ENCODE assay signal across 9 cellular contexts in genomic region chr15:68795298-68795848, GRCh38. TPM values are rescaled to one million over a fixed set of nuclear protein-coding genes. Genes with fewer than 3 reads are reported as not detected.
A peak's percentile ranks its signal among the peaks of the same experiment; 100 is the strongest.
DNase-seq lines count a peak whose midpoint lies in the region; ATAC-seq and TF ChIP-seq lines count a peak whose summit lies in the region.
"Had no signal": no experiment of that assay in that cellular context is flagged by ENCODE, and none has a peak within 500 bp of the region (broad histone marks: within the 10 kb centered on the region; RNA-seq: fewer than 3 reads in every experiment).

No MANE protein-coding gene starts in this region.

- H3K27ac Mint-ChIP-seq in mesothelial cell of epicardium, result peak overlapping the region; percentile 90

- H3K9ac ChIP-seq in MM.1S (ENCODE audit: low read length), result peak overlapping the region; percentile 20; the same call in 1 of the 2 replicates

- H3K4me3 Mint-ChIP-seq in mesothelial cell of epicardium, result peak overlapping the region; percentile 31

- H3K27me3 Mint-ChIP-seq in mesothelial cell of epicardium (ENCODE audit: low read depth), result no peaks in the 10 kb centered on the region

- H2AFZ ChIP-seq in ACC112 (ENCODE audit: low read length, unreplicated experiment) (peak overlapping the region; percentile 31), MM.1S (ENCODE audit: low read length) (no peak overlapping the region)

- H4K20me1 ChIP-seq in MM.1S (ENCODE audit: insufficient read depth, low read length), result peaks cover 39% of the 10 kb centered on the region

- H3K9me2 ChIP-seq in MM.1S (replicated peaks; ENCODE audit: insufficient read depth, low read length), result no peaks in the 10 kb centered on the region

- no peaks in the 10 kb centered on the region for H3K27me3 ChIP-seq in ACC112 (ENCODE audit: insufficient read depth, low read length)
- H3K27me3 ChIP-seq in MM.1S (replicated peaks; ENCODE audit: insufficient read depth, low read length), result no peaks in the 10 kb centered on the region

- peak; percentile 49 for ATAC-seq in GM19467 (IDR thresholded peaks at IDR 0.05; ENCODE audit: unreplicated experiment)
- ATAC-seq in GM21360 (IDR thresholded peaks at IDR 0.05; ENCODE audit: unreplicated experiment), result no peak

- no peaks in the 10 kb centered on the region for H3K9me3 ChIP-seq in MM.1S (replicated peaks; ENCODE audit: insufficient read depth, low read length)

- H3K27ac ChIP-seq in ACC112 (ENCODE audit: low read depth, low read length) (peak overlapping the region; percentile 0; the same call in 1 of the 2 replicates), MM.1S (ENCODE audit: low read length) (peak overlapping the region; percentile 69; the same call in 1 of the 2 replicates)
- H3K27ac ChIP-seq: C4-2B had no signal

- H3F3A ChIP-seq in MM.1S (ENCODE audit: insufficient read depth, low read length), result peaks cover 34% of the 10 kb centered on the region

- H3K4me1 ChIP-seq in ACC112 (ENCODE audit: control insufficient read depth, insufficient read depth, low read length, unreplicated experiment) (peaks cover 16% of the 10 kb centered on the region), MM.1S (ENCODE audit: low read length) (peaks cover 68% of the 10 kb centered on the region)

- peaks cover 82% of the 10 kb centered on the region for H3K79me2 ChIP-seq in ACC112 (ENCODE audit: control insufficient read depth, insufficient read depth, low read length, unreplicated experiment)
- H3K79me2 ChIP-seq in MM.1S (ENCODE audit: low read length), result peaks cover 100% of the 10 kb centered on the region

- H3K4me3 ChIP-seq in ACC112 (ENCODE audit: low read depth, low read length), result peak overlapping the region; percentile 34
- no peak overlapping the region for H3K4me3 ChIP-seq in MM.1S (ENCODE audit: low read length)
- H3K4me3 ChIP-seq in epithelial cell of esophagus (ENCODE audit: low read length), result no peak overlapping the region

- H3K4me1 Mint-ChIP-seq in mesothelial cell of epicardium, result peaks cover 69% of the 10 kb centered on the region

- H3K9me3 Mint-ChIP-seq in mesothelial cell of epicardium, result no peaks in the 10 kb centered on the region

- H3K36me3 ChIP-seq in ACC112 (ENCODE audit: insufficient read depth, low read length), result no peaks in the 10 kb centered on the region
- peaks cover 5% of the 10 kb centered on the region; the same call in 1 of the 2 replicates for H3K36me3 ChIP-seq in MM.1S (replicated peaks; ENCODE audit: insufficient read depth, low read length)

- no peaks in the 10 kb centered on the region for H3K36me3 Mint-ChIP-seq in mesothelial cell of epicardium

- peak overlapping the region; percentile 14; the same call in 1 of the 2 replicates for H3K4me2 ChIP-seq in MM.1S (ENCODE audit: low read depth, low read length)

- DNase-seq in MM.1S (peak; percentile 68), activated T-cell treated with anti-CD3 and anti-CD28 coated beads for 48 hours (ENCODE audit: low read depth) (peak; percentile 54), epithelial cell of esophagus (ENCODE audit: low read depth) (peak; percentile 98), mesothelial cell of epicardium (ENCODE audit: low spot score in 2 of 2, unreplicated experiment in 2 of 2) (peak; percentile 44 to 72)
- DNase-seq in stimulated activated CD8-positive, alpha-beta memory T cell treated with anti-CD3 and anti-CD28 coated beads, Interleukin-12 subunit alpha, Interleukin-12 subunit beta, amount 100 ng/mL, for 1 hour (ENCODE audit: low read depth), result peak; percentile 33

- TF ChIP-seq CTCF in MM.1S (IDR thresholded peaks at IDR 0.05; ENCODE audit: low read length), result no peak
- TF ChIP-seq CTCF in epithelial cell of esophagus (IDR thresholded peaks at IDR 0.05; ENCODE audit: insufficient read depth, low read depth, low read length, missing control alignments), result no peak
- no peak for TF ChIP-seq CTCF in mesothelial cell of epicardium (IDR thresholded peaks at IDR 0.05; ENCODE audit: unreplicated experiment)

RNA-seq across cellular contexts. Expression of gene ANP32A, which starts 25.3 kb away (rescaled TPM):
- 179 to 188 TPM (median 183 TPM) in 3 replicates for total RNA-seq in mesothelial cell of epicardium

Comparison
In these comparisons a context has a peak if more than half of its experiments do, and no peak if none do; other contexts are left out.
1. DNase-seq: peak in every context shown above with its lines; median percentile 98 in epithelial cell of esophagus; 68 in MM.1S; 58 in mesothelial cell of epicardium; 54 in activated T-cell treated with anti-CD3 and anti-CD28 coated beads for 48 hours; 33 in stimulated activated CD8-positive, alpha-beta memory T cell treated with anti-CD3 and anti-CD28 coated beads, Interleukin-12 subunit alpha, Interleukin-12 subunit beta, amount 100 ng/mL, for 1 hour.